20 cellular contexts compared by ENCODE assay signal in the genomic region with DNA sequence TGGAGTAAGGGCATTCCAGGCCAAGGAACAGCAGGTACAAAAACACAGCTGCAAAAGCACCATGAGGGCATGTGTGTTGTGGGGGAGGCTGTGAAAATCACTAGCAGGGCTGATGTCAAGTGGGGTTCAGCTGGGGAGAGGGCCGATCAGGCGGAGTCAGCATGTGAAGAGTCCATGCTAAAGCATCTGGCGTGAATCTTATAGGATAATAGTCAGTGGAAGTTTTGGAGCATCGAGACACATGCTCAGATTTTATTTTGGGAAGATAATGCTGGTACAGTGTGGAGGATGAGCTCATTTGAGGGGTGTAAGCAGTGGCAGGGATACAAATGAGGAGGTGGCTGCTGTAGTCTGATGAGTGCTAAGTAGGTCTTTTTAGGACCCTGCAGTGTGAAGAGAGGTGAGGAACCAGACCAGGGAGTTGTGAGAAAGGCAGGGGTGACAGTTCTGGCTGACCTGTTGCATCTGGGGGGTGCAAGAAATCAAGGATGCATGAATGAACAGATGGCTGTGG. TPM values are rescaled to one million over a fixed set of nuclear protein-coding genes. Genes with fewer than 3 reads are reported as not detected.
DNase-seq lines count a peak whose midpoint lies in the region; ATAC-seq and TF ChIP-seq lines count a peak whose summit lies in the region.
"Had no signal": no experiment of that assay in that cellular context is flagged by ENCODE, and none has a peak within 500 bp of the region (broad histone marks: within the 10 kb centered on the region; RNA-seq: fewer than 3 reads in every experiment).

No MANE protein-coding gene starts in this region.

- peak overlapping the region in 31 of 59 donors; percentile 1 to 67 (median 37) for H3K27ac ChIP-seq in dorsolateral prefrontal cortex
- H3K27ac ChIP-seq: BLaER1, HL-60, RWPE1, SJCRH30 had no signal

- H3K27me3 ChIP-seq in dorsolateral prefrontal cortex: no peaks in the 10 kb centered on the region
- H3K27me3 ChIP-seq: BLaER1, SJCRH30 had no signal

- no peaks in the 10 kb centered on the region for H3K27me3 Mint-ChIP-seq in stimulated activated naive B cell treated with anti-CD40 and anti-IgM and Interleukin-4, amounts not matched to agents 10 μg/mL and 1 μg/mL and 100 μg/mL, for 72 hours
- no peaks in the 10 kb centered on the region for H3K27me3 Mint-ChIP-seq in activated CD4-positive, alpha-beta memory T cell treated with anti-CD3 and anti-CD28 coated beads, Interleukin-2, amount 10 ng/mL, durations not matched to agents 7 days and 5 days
- no peaks in the 10 kb centered on the region for H3K27me3 Mint-ChIP-seq in activated CD4-positive, alpha-beta memory T cell treated with anti-CD3 and anti-CD28 coated beads for 36 hours
- H3K27me3 Mint-ChIP-seq: CD8-positive, alpha-beta memory T cell had no signal

- DNase-seq in NCI-H82 (lab: John Stamatoyannopoulos, UW) (peak; percentile 52), NCI-H82 treated with DMSO at 0.1 percent for 48 hours (lab: John Stamatoyannopoulos, UW; ENCODE audit: unreplicated experiment) (no peak), dorsolateral prefrontal cortex (peak in 8 of 10 donors; percentile 12 to 70 (median 54))
- DNase-seq in stimulated activated naive B cell treated with anti-CD40 and anti-IgM and Interleukin-4, amounts not matched to agents 10 μg/mL and 1 μg/mL and 100 μg/mL, for 72 hours: no peak
- DNase-seq in activated CD4-positive, alpha-beta memory T cell treated with anti-CD3 and anti-CD28 coated beads, Interleukin-2, amount 10 ng/mL, durations not matched to agents 7 days and 5 days: no peak
- no peak for DNase-seq in activated CD4-positive, alpha-beta memory T cell treated with anti-CD3 and anti-CD28 coated beads for 36 hours
- DNase-seq: 8988T; CD8-positive, alpha-beta memory T cell; GDM1; H7; NCI-H187; NCI-H345; NCI-H526 had no signal

- H3K4me3 ChIP-seq in dorsolateral prefrontal cortex: no peak overlapping the region
- H3K4me3 ChIP-seq: BLaER1, K562, SJCRH30 had no signal

- POLR2A ChIA-PET in activated CD4-positive, alpha-beta memory T cell treated with anti-CD3 and anti-CD28 coated beads, Interleukin-2, amount 10 ng/mL, durations not matched to agents 7 days and 5 days (lab: Charles Lee): interaction anchor here (1.0 to 1.5 kb wide), 2 partner anchors 9 to 30 kb away, joined by 3 to 4 read pairs; a partner anchor contains a TSS
- POLR2A ChIA-PET in activated CD4-positive, alpha-beta memory T cell treated with anti-CD3 and anti-CD28 coated beads for 36 hours (lab: Charles Lee): no interaction called here

- peak; percentile 30 for TF ChIP-seq POLR2A in GM19193 (IDR thresholded peaks at IDR 0.05; ENCODE audit: extremely low read depth, insufficient read depth, insufficient read length)

- no peaks in the 10 kb centered on the region for H3K9me3 Mint-ChIP-seq in stimulated activated naive B cell treated with anti-CD40 and anti-IgM and Interleukin-4, amounts not matched to agents 10 μg/mL and 1 μg/mL and 100 μg/mL, for 72 hours
- H3K9me3 Mint-ChIP-seq in activated CD4-positive, alpha-beta memory T cell treated with anti-CD3 and anti-CD28 coated beads, Interleukin-2, amount 10 ng/mL, durations not matched to agents 7 days and 5 days: no peaks in the 10 kb centered on the region
- H3K9me3 Mint-ChIP-seq in activated CD4-positive, alpha-beta memory T cell treated with anti-CD3 and anti-CD28 coated beads for 36 hours: no peaks in the 10 kb centered on the region
- H3K9me3 Mint-ChIP-seq: CD8-positive, alpha-beta memory T cell had no signal

- peaks cover 11 to 36% of the 10 kb centered on the region in 2 donors for H3K36me3 Mint-ChIP-seq in stimulated activated naive B cell treated with anti-CD40 and anti-IgM and Interleukin-4, amounts not matched to agents 10 μg/mL and 1 μg/mL and 100 μg/mL, for 72 hours
- H3K36me3 Mint-ChIP-seq in activated CD4-positive, alpha-beta memory T cell treated with anti-CD3 and anti-CD28 coated beads, Interleukin-2, amount 10 ng/mL, durations not matched to agents 7 days and 5 days (ENCODE audit: low read depth): peaks cover 31% of the 10 kb centered on the region
- peaks cover 12% of the 10 kb centered on the region for H3K36me3 Mint-ChIP-seq in activated CD4-positive, alpha-beta memory T cell treated with anti-CD3 and anti-CD28 coated beads for 36 hours

- no peak for ATAC-seq in stimulated activated naive B cell treated with anti-CD40 and anti-IgM and Interleukin-4, amounts not matched to agents 10 μg/mL and 1 μg/mL and 100 μg/mL, for 72 hours (replicated peaks)
- ATAC-seq in GM21423 (IDR thresholded peaks at IDR 0.05; ENCODE audit: unreplicated experiment): no peak
- ATAC-seq: K562 had no signal

- peak overlapping the region; percentile 25 for H3K27ac Mint-ChIP-seq in stimulated activated naive B cell treated with anti-CD40 and anti-IgM and Interleukin-4, amounts not matched to agents 10 μg/mL and 1 μg/mL and 100 μg/mL, for 72 hours
- no peak overlapping the region for H3K27ac Mint-ChIP-seq in activated CD4-positive, alpha-beta memory T cell treated with anti-CD3 and anti-CD28 coated beads, Interleukin-2, amount 10 ng/mL, durations not matched to agents 7 days and 5 days
- H3K27ac Mint-ChIP-seq in activated CD4-positive, alpha-beta memory T cell treated with anti-CD3 and anti-CD28 coated beads for 36 hours: no peak overlapping the region

- no peak for TF ChIP-seq CTCF in dorsolateral prefrontal cortex (IDR thresholded peaks at IDR 0.05 in 54 of 56, conservative IDR thresholded peaks at IDR 0.05 in 2 of 56; ENCODE audit: low read depth in 1 of 56, partially characterized antibody in 56 of 56)

- no peak overlapping the region for H3K4me3 Mint-ChIP-seq in stimulated activated naive B cell treated with anti-CD40 and anti-IgM and Interleukin-4, amounts not matched to agents 10 μg/mL and 1 μg/mL and 100 μg/mL, for 72 hours
- no peak overlapping the region for H3K4me3 Mint-ChIP-seq in activated CD4-positive, alpha-beta memory T cell treated with anti-CD3 and anti-CD28 coated beads, Interleukin-2, amount 10 ng/mL, durations not matched to agents 7 days and 5 days
- H3K4me3 Mint-ChIP-seq in activated CD4-positive, alpha-beta memory T cell treated with anti-CD3 and anti-CD28 coated beads for 36 hours: no peak overlapping the region
- H3K4me3 Mint-ChIP-seq: CD8-positive, alpha-beta memory T cell had no signal

- CTCF ChIA-PET in activated CD4-positive, alpha-beta memory T cell treated with anti-CD3 and anti-CD28 coated beads, Interleukin-2, amount 10 ng/mL, durations not matched to agents 7 days and 5 days (lab: Charles Lee): interaction anchor here (1.3 to 1.7 kb wide), 2 partner anchors 34 to 88 kb away, joined by 3 read pairs; no protein-coding TSS in a partner anchor
- CTCF ChIA-PET in activated CD4-positive, alpha-beta memory T cell treated with anti-CD3 and anti-CD28 coated beads for 36 hours (lab: Charles Lee): no interaction called here

- peaks cover 7% of the 10 kb centered on the region in 2 donors for H3K4me1 Mint-ChIP-seq in stimulated activated naive B cell treated with anti-CD40 and anti-IgM and Interleukin-4, amounts not matched to agents 10 μg/mL and 1 μg/mL and 100 μg/mL, for 72 hours
- no peaks in the 10 kb centered on the region for H3K4me1 Mint-ChIP-seq in activated CD4-positive, alpha-beta memory T cell treated with anti-CD3 and anti-CD28 coated beads, Interleukin-2, amount 10 ng/mL, durations not matched to agents 7 days and 5 days
- H3K4me1 Mint-ChIP-seq in activated CD4-positive, alpha-beta memory T cell treated with anti-CD3 and anti-CD28 coated beads for 36 hours (ENCODE audit: low read depth): no peaks in the 10 kb centered on the region

- intact Hi-C loops in dorsolateral prefrontal cortex (cut with DNase I): no loop called here
- intact Hi-C loops in activated CD4-positive, alpha-beta memory T cell treated with anti-CD3 and anti-CD28 coated beads for 36 hours (cut with micrococcal nuclease): no loop called here

RNA-seq across cellular contexts. Expression of a gene that starts 30.3 kb away (rescaled TPM):
- total RNA-seq in dorsolateral prefrontal cortex: 10 to 100 TPM; 29.5 to 73.9 (median 45.2) TPM
- 10 to 100 TPM; 29.6 to 30.8 TPM for total RNA-seq in activated CD4-positive, alpha-beta memory T cell treated with anti-CD3 and anti-CD28 coated beads, Interleukin-2, amount 10 ng/mL, durations not matched to agents 7 days and 5 days
- total RNA-seq in activated CD4-positive, alpha-beta memory T cell treated with anti-CD3 and anti-CD28 coated beads for 36 hours: 10 to 100 TPM; 22.1 to 24.2 TPM

Comparison
In these comparisons a context has a peak if more than half of its experiments do, and no peak if none do; other contexts are left out.
1. DNase-seq: peak in NCI-H82 (single experiment) and dorsolateral prefrontal cortex (8 of 10); none in NCI-H82 treated with DMSO at 0.1 percent for 48 hours (single experiment), stimulated activated naive B cell treated with anti-CD40 and anti-IgM and Interleukin-4, amounts not matched to agents 10 μg/mL and 1 μg/mL and 100 μg/mL, for 72 hours (single experiment), activated CD4-positive, alpha-beta memory T cell treated with anti-CD3 and anti-CD28 coated beads, Interleukin-2, amount 10 ng/mL, durations not matched to agents 7 days and 5 days (single experiment) and activated CD4-positive, alpha-beta memory T cell treated with anti-CD3 and anti-CD28 coated beads for 36 hours (single experiment).